1 cellular context compared by ENCODE assay signal in genomic region chr4:5385741-5386251, GRCh38.
A peak's percentile ranks its signal among the peaks of the same experiment; 100 is the strongest.
TF ChIP-seq lines count a peak whose summit lies in the region.

No MANE protein-coding gene starts in this region.

TF ChIP-seq in HEK293, 187 proteins besides CTCF, POLR2A, EP300 and RAD21 (continued from another document):
- no peak for TF ChIP-seq ZBTB17 (tag by site-specific recombination; IDR thresholded peaks at IDR 0.05)
- peak; percentile 90 for TF ChIP-seq ZFHX2 (tag by site-specific recombination; conservative IDR thresholded peaks at IDR 0.05)
